In the genomic region with DNA sequence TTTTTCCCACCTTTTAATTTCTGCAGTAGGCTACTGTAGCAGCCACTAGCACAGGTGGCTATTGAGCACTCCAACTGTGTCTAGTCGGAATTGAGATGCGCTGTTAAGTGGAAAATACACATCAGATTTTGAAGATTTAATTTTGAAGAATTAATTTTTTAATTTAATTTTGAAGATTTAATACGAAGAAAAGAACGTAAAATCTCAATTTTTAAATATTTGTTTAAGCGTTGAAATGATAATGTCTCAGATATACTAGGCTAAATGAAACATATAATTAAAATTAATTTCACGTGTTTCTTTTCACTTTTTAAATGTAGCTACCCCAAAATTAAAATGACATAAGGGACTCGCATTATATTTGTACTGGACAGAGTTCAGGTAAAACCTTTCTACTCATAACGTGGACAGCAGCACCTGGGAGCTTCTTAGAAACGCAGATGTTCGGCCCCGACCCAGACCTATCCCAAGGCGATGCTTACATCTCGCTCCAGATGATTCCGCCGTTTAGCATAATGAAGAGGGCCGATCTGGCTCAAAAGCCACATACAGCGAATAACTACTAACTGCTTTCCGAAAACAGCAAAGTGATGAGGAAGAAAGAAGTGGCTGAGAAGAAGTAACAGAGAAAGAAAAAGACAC, we compare ENCODE assay signal across 7 cellular contexts. TPM values are rescaled to one million over a fixed set of nuclear protein-coding genes. Genes with fewer than 3 reads are reported as not detected.
A peak's percentile ranks its signal among the peaks of the same experiment; 100 is the strongest.
DNase-seq lines count a peak whose midpoint lies in the region; ATAC-seq, FAIRE-seq and TF ChIP-seq lines count a peak whose summit lies in the region.

No MANE protein-coding gene starts in this region.

- H3K9me2 ChIP-seq in MM.1S (replicated peaks; ENCODE audit: insufficient read depth, low read length): no peaks in the 10 kb centered on the region

- TF ChIP-seq CTCF in MM.1S (IDR thresholded peaks at IDR 0.05; ENCODE audit: low read length): no peak
- no peak for TF ChIP-seq CTCF in K562 (IDR thresholded peaks at IDR 0.05 in 2 of 3, conservative IDR thresholded peaks at IDR 0.05 in 1 of 3; ENCODE audit: insufficient read depth in 2 of 3, low read depth in 1 of 3, low read length in 3 of 3)
- no peak for TF ChIP-seq CTCF in thoracic aorta (IDR thresholded peaks at IDR 0.05)

- H3K9me3 ChIP-seq in MM.1S (replicated peaks; ENCODE audit: insufficient read depth, low read length) (no peaks in the 10 kb centered on the region), K562 (replicated peaks; ENCODE audit: control insufficient read depth, insufficient read depth, low read depth, low read length) (no peaks in the 10 kb centered on the region), thoracic aorta (no peaks in the 10 kb centered on the region)

- H2AFZ ChIP-seq in MM.1S (ENCODE audit: low read length): peak overlapping the region; percentile 94
- H2AFZ ChIP-seq in K562 (ENCODE audit: low read depth, low read length): peak overlapping the region; percentile 98

- ATAC-seq in K562 (no peak), thoracic aorta (ENCODE audit: insufficient number of reproducible peaks, low FRiP score, low read depth) (no peak)

- H3K4me1 ChIP-seq in MM.1S (ENCODE audit: low read length) (0 out of 2 replicates have a peak, but pooled peaks cover 8% of the 10 kb centered on the region), K562 (replicated peaks in 1 of 2; ENCODE audit: control insufficient read depth in 2 of 2, insufficient read depth in 2 of 2, low read length in 2 of 2) (peaks cover 5 to 12% of the 10 kb centered on the region in 2 experiments; a peak in 4 of 5 replicates), thoracic aorta (ENCODE audit: control insufficient read depth in 1 of 2, low read depth in 2 of 2) (peaks cover 14 to 31% of the 10 kb centered on the region in 2 donors)

- H3K79me2 ChIP-seq in MM.1S (ENCODE audit: low read length) (peaks cover 66% of the 10 kb centered on the region), K562 (ENCODE audit: control insufficient read depth, insufficient read depth, low read length) (peaks cover 26% of the 10 kb centered on the region)

- no peak for TF ChIP-seq RAD21 in K562 (CRISPR knock-in tag; conservative IDR thresholded peaks at IDR 0.05 in 1 of 2, IDR thresholded peaks at IDR 0.05 in 1 of 2)

- DNase-seq in ELR (ENCODE audit: low read depth) (peak; percentile 42), MM.1S (peak; percentile 46), K562 (ENCODE audit: extremely low read depth in 1 of 4, low spot score in 3 of 4) (peak in 2 of 4 experiments; percentile 23 to 55), thoracic aorta (ENCODE audit: low spot score) (no peak), GOT3 (lab: John Stamatoyannopoulos, UW) (no peak), mesenteric fat pad (ENCODE audit: low spot score) (no peak)

- H4K20me1 ChIP-seq in MM.1S (ENCODE audit: insufficient read depth, low read length) (no peaks in the 10 kb centered on the region), K562 (replicated peaks; ENCODE audit: control insufficient read depth, insufficient read depth, low read length) (no peaks in the 10 kb centered on the region)

- in situ Hi-C loops in K562 (cut with MboI): no loop called here

- TF ChIP-seq EP300 in K562 (IDR thresholded peaks at IDR 0.05; ENCODE audit: low read length): no peak

- H3K4me3 ChIP-seq in MM.1S (ENCODE audit: low read length) (peak overlapping the region; percentile 83), K562 (peak overlapping the region; percentile 64), thoracic aorta (peak overlapping the region; percentile 75)

- no peak for TF ChIP-seq POLR2A in K562 (conservative IDR thresholded peaks at IDR 0.05)

- BruUV-seq in K562 (replicated peaks; lab: Mats Ljungman, UMichigan): no TSS peak

- no peaks in the 10 kb centered on the region for H3K27me3 ChIP-seq in MM.1S (replicated peaks; ENCODE audit: insufficient read depth, low read length)
- peaks cover 4 to 10% of the 10 kb centered on the region in 2 experiments; a peak in 1 of 5 replicates for H3K27me3 ChIP-seq in K562 (ENCODE audit: control insufficient read depth in 2 of 2, insufficient read depth in 2 of 2, low read length in 2 of 2)
- H3K27me3 ChIP-seq in layer of hippocampus (ENCODE audit: control insufficient read depth, insufficient read depth, low read length): no peaks in the 10 kb centered on the region
- H3K27me3 ChIP-seq in thoracic aorta (replicated peaks; ENCODE audit: insufficient read depth): no peaks in the 10 kb centered on the region

- CTCF ChIA-PET in K562 (lab: Yijun Ruan, JAX; ENCODE audit: low intra/inter-chr PET ratio): no interaction called here

- intact Hi-C loops in K562 (cut with micrococcal nuclease): no loop called here

- H3K4me2 ChIP-seq in MM.1S (ENCODE audit: low read depth, low read length) (peak overlapping the region; percentile 85), K562 (ENCODE audit: insufficient read depth, low read length) (peak overlapping the region; percentile 93)

- H3K9me1 ChIP-seq in K562 (ENCODE audit: control insufficient read depth, insufficient read depth, low read length): no peaks in the 10 kb centered on the region

- H3F3A ChIP-seq in MM.1S (ENCODE audit: insufficient read depth, low read length): peaks cover 14% of the 10 kb centered on the region

- WGBS in K562 (ENCODE audit: insufficient coverage, low coverage, missing lambda C conversion rate): 13% methylated on average over 18 of the region's 18 CpGs

- POLR2A ChIA-PET in K562 (lab: Yijun Ruan, JAX): interaction anchor here (0.6 to 1.6 kb wide), 5 partner anchors 10 to 190 kb away, joined by 3 to 4 read pairs (median 3); no protein-coding TSS in a partner anchor

- H3K36me3 ChIP-seq in MM.1S (replicated peaks; ENCODE audit: insufficient read depth, low read length): no peaks in the 10 kb centered on the region
- no peaks in the 10 kb centered on the region for H3K36me3 ChIP-seq in K562 (ENCODE audit: control insufficient read depth, insufficient read depth, low read length)
- H3K36me3 ChIP-seq in thoracic aorta: no peaks in the 10 kb centered on the region

- H3K9ac ChIP-seq in MM.1S (ENCODE audit: low read length) (peak overlapping the region; percentile 75), K562 (ENCODE audit: insufficient read depth in 1 of 2, low read depth in 2 of 2, low read length in 2 of 2) (peak overlapping the region; percentile 75 to 97)

- peak overlapping the region; percentile 58; the same call in 1 of the 2 replicates for H3K27ac ChIP-seq in MM.1S (ENCODE audit: low read length)
- peak overlapping the region; percentile 82 for H3K27ac ChIP-seq in K562 (ENCODE audit: extremely low read depth, low read depth, low read length)
- H3K27ac ChIP-seq in layer of hippocampus (ENCODE audit: low read depth, low read length): peak overlapping the region; percentile 97
- peak overlapping the region; percentile 83 to 90 for H3K27ac ChIP-seq in thoracic aorta

- FAIRE-seq in K562 (lab: Jason Lieb, UNC): peak; percentile 60

RNA-seq across cellular contexts. Expression of a gene that starts 0.7 kb away (rescaled TPM):
- 70.4 and 160 TPM in 2 replicates for total RNA-seq in K562 (2011; cell fraction: chromatin; rRNA removed; ENCODE audit: low replicate concordance)
- 39.9 and 42.9 TPM in 2 replicates for total RNA-seq in K562 (2011; cell fraction: nucleolus; rRNA removed)
- 64.7 and 86.4 TPM in 2 replicates for total RNA-seq in K562 (2011; cell fraction: nucleoplasm; rRNA removed)
- total RNA-seq in K562 (2014; rRNA removed): 16.5 and 25.2 TPM in 2 replicates
- 19.9 and 24.0 TPM in 2 replicates for total RNA-seq in K562 (2014; rRNA removed; fragmentation: Illumina TruSeq; extraction: Trizol)
- total RNA-seq in K562 (2015; rRNA removed; fragmentation: Illumina TruSeq; extraction: Trizol): 20.8 and 22.4 TPM in 2 replicates
- 25.6 and 31.9 TPM in 2 replicates for total RNA-seq in K562 (2021)
- polyA plus RNA-seq in K562 (2011; rRNA removed): 97.9 and 98.2 TPM in 2 replicates
- 13.0 and 30.9 TPM in 2 replicates for polyA plus RNA-seq in K562 (2011; cell fraction: cytosol; rRNA removed)
- 78.7 and 127 TPM in 2 replicates for polyA plus RNA-seq in K562 (2011; cell fraction: nucleus; rRNA removed)
- 34.8 and 44.0 TPM in 2 replicates for polyA plus RNA-seq in K562 (2012)
- polyA plus RNA-seq in K562 (2014; fragmentation: Illumina TruSeq; extraction: Trizol): 32.5 and 39.2 TPM in 2 replicates
- polyA plus RNA-seq in K562 (2014; fragmentation: Nextera tagmentation; extraction: Ambion mirVana): 10 to 100 TPM; 79.5 to 80.8 TPM
- polyA plus RNA-seq in K562 (2014; rRNA removed): 47.9 and 52.3 TPM in 2 replicates
- polyA minus RNA-seq in K562 (2011; rRNA and poly(A)+ RNA removed): 139 and 147 TPM in 2 replicates
- polyA minus RNA-seq in K562 (2011; cell fraction: cytosol; rRNA and poly(A)+ RNA removed): 18.0 and 22.2 TPM in 2 replicates
- polyA minus RNA-seq in K562 (2011; cell fraction: nucleus; rRNA and poly(A)+ RNA removed): 37.7 and 82.6 TPM in 2 replicates
- 10 to 100 TPM; 26.8 to 61.4 TPM for total RNA-seq in thoracic aorta
- total RNA-seq in mesenteric fat pad: 35.9 TPM

RNA-seq across cellular contexts. Expression of a gene that starts 1.5 kb away (rescaled TPM):
- total RNA-seq in K562 (2011; cell fraction: chromatin; rRNA removed; ENCODE audit: low replicate concordance): 12.1 and 17.2 TPM in 2 replicates
- total RNA-seq in K562 (2011; cell fraction: nucleolus; rRNA removed): 4.3 and 8.3 TPM in 2 replicates
- total RNA-seq in K562 (2011; cell fraction: nucleoplasm; rRNA removed): 9.7 and 14.1 TPM in 2 replicates
- 3.9 and 7.5 TPM in 2 replicates for total RNA-seq in K562 (2014; rRNA removed)
- total RNA-seq in K562 (2014; rRNA removed; fragmentation: Illumina TruSeq; extraction: Trizol): 4.3 and 6.3 TPM in 2 replicates
- total RNA-seq in K562 (2015; rRNA removed; fragmentation: Illumina TruSeq; extraction: Trizol): 8.0 and 9.8 TPM in 2 replicates
- 7.0 and 8.7 TPM in 2 replicates for total RNA-seq in K562 (2021)
- polyA plus RNA-seq in K562 (2011; rRNA removed): 12.6 TPM in 2 replicates
- polyA plus RNA-seq in K562 (2011; cell fraction: cytosol; rRNA removed): 8.5 and 10.6 TPM in 2 replicates
- polyA plus RNA-seq in K562 (2011; cell fraction: nucleus; rRNA removed): 23.1 and 27.6 TPM in 2 replicates
- 3.9 and 6.9 TPM in 2 replicates for polyA plus RNA-seq in K562 (2012)
- 9.4 and 10.7 TPM in 2 replicates for polyA plus RNA-seq in K562 (2014; fragmentation: Illumina TruSeq; extraction: Trizol)
- 1 to 10 TPM; 1.1 to 2.1 TPM for polyA plus RNA-seq in K562 (2014; fragmentation: Nextera tagmentation; extraction: Ambion mirVana)
- polyA plus RNA-seq in K562 (2014; rRNA removed): 4.8 and 9.5 TPM in 2 replicates
- 15.5 and 18.0 TPM in 2 replicates for polyA minus RNA-seq in K562 (2011; rRNA and poly(A)+ RNA removed)
- polyA minus RNA-seq in K562 (2011; cell fraction: cytosol; rRNA and poly(A)+ RNA removed): 7.8 and 8.7 TPM in 2 replicates
- 8.6 and 14.7 TPM in 2 replicates for polyA minus RNA-seq in K562 (2011; cell fraction: nucleus; rRNA and poly(A)+ RNA removed)
- total RNA-seq in thoracic aorta: 10 to 100 TPM; 50.9 to 78.6 TPM
- total RNA-seq in mesenteric fat pad: 268 TPM

RNA-seq across cellular contexts. Expression of a gene that starts 52.3 kb away (rescaled TPM):
- total RNA-seq in K562 (2011; cell fraction: chromatin; rRNA removed; ENCODE audit: low replicate concordance): 58.1 and 105 TPM in 2 replicates
- total RNA-seq in K562 (2011; cell fraction: nucleolus; rRNA removed): 39.5 and 39.6 TPM in 2 replicates
- total RNA-seq in K562 (2011; cell fraction: nucleoplasm; rRNA removed): 51.0 and 57.4 TPM in 2 replicates
- 56.5 and 62.6 TPM in 2 replicates for total RNA-seq in K562 (2014; rRNA removed)
- total RNA-seq in K562 (2014; rRNA removed; fragmentation: Illumina TruSeq; extraction: Trizol): 91.0 and 91.4 TPM in 2 replicates
- total RNA-seq in K562 (2015; rRNA removed; fragmentation: Illumina TruSeq; extraction: Trizol): 72.4 and 72.6 TPM in 2 replicates
- 53.0 and 54.1 TPM in 2 replicates for total RNA-seq in K562 (2021)
- polyA plus RNA-seq in K562 (2011; rRNA removed): 114 and 124 TPM in 2 replicates
- polyA plus RNA-seq in K562 (2011; cell fraction: cytosol; rRNA removed): 47.7 and 55.4 TPM in 2 replicates
- 75.8 and 110 TPM in 2 replicates for polyA plus RNA-seq in K562 (2011; cell fraction: nucleus; rRNA removed)
- polyA plus RNA-seq in K562 (2012): 71.9 and 112 TPM in 2 replicates
- polyA plus RNA-seq in K562 (2014; fragmentation: Illumina TruSeq; extraction: Trizol): 75.8 and 80.1 TPM in 2 replicates
- polyA plus RNA-seq in K562 (2014; fragmentation: Nextera tagmentation; extraction: Ambion mirVana): 10 to 100 TPM; 26.7 to 30.6 TPM
- polyA plus RNA-seq in K562 (2014; rRNA removed): 61.4 and 68.9 TPM in 2 replicates
- 102 and 112 TPM in 2 replicates for polyA minus RNA-seq in K562 (2011; rRNA and poly(A)+ RNA removed)
- polyA minus RNA-seq in K562 (2011; cell fraction: cytosol; rRNA and poly(A)+ RNA removed): 31.9 and 51.6 TPM in 2 replicates
- polyA minus RNA-seq in K562 (2011; cell fraction: nucleus; rRNA and poly(A)+ RNA removed): 21.3 and 41.1 TPM in 2 replicates
- 10 to 100 TPM; 12.1 to 19.2 TPM for total RNA-seq in thoracic aorta
- 5.7 TPM for total RNA-seq in mesenteric fat pad

Comparison
In these comparisons a context has a peak if more than half of its experiments do, and no peak if none do; other contexts are left out.
1. DNase-seq: peak in ELR (single experiment) and MM.1S (single experiment); none in thoracic aorta (single experiment), GOT3 (single experiment) and mesenteric fat pad (single experiment).
2. Peak in every context shown above with its lines, with median percentiles within 50 percentile points of each other: H3K27ac ChIP-seq and H3K4me3 ChIP-seq.